ENCODE assay signal across 1 cellular context in genomic region chr18:58536534-58537271, GRCh38.
TF ChIP-seq lines count a peak whose summit lies in the region.

No MANE protein-coding gene starts in this region.

TF ChIP-seq in GM12878, 131 proteins besides CTCF, POLR2A, EP300 and RAD21 (continued from another document and continues in another):
- TF ChIP-seq PBX3 (IDR thresholded peaks at IDR 0.05; ENCODE audit: insufficient replicate concordance, low read depth, low read length) (no peak), ZBTB33 (IDR thresholded peaks at IDR 0.05) (no peak), CHD1 (IDR thresholded peaks at IDR 0.05; ENCODE audit: low read depth, low read length) (0 out of 2 replicates have a peak, but pooled peaks have one; percentile 31), RELB (IDR thresholded peaks at IDR 0.05; ENCODE audit: low read depth) (peak; percentile 76), SMARCA5 (IDR thresholded peaks at IDR 0.05) (no peak), NKRF (conservative IDR thresholded peaks at IDR 0.05) (no peak), NFXL1 (IDR thresholded peaks at IDR 0.05; ENCODE audit: borderline replicate concordance) (no peak), IKZF1 (conservative IDR thresholded peaks at IDR 0.05) (peak; percentile 89), HDGF (IDR thresholded peaks at IDR 0.05) (no peak), NRF1 (conservative IDR thresholded peaks at IDR 0.05; ENCODE audit: low read depth, low read length) (no peak), ESRRA (IDR thresholded peaks at IDR 0.05; ENCODE audit: low read length) (no peak), MAX (IDR thresholded peaks at IDR 0.05; ENCODE audit: low read depth, low read length) (no peak), CBFB (IDR thresholded peaks at IDR 0.05; ENCODE audit: low read depth) (no peak; the same call in 1 of the 2 replicates), SKIL (IDR thresholded peaks at IDR 0.05; ENCODE audit: low read depth, poor library complexity, severe bottlenecking) (peak; percentile 63), IRF3 (IDR thresholded peaks at IDR 0.05) (no peak), KAT2A (conservative IDR thresholded peaks at IDR 0.05; ENCODE audit: control insufficient read depth, low read depth, low read length) (no peak), ZNF24 (IDR thresholded peaks at IDR 0.05) (no peak), MEF2B (IDR thresholded peaks at IDR 0.05; ENCODE audit: partially characterized antibody, poor library complexity, severe bottlenecking) (peak; percentile 48), ZNF687 (IDR thresholded peaks at IDR 0.05) (peak; percentile 59), BCL11A (IDR thresholded peaks at IDR 0.05; ENCODE audit: low read depth, low read length) (0 out of 2 replicates have a peak, but pooled peaks have one; percentile 5), SUPT20H (IDR thresholded peaks at IDR 0.05; ENCODE audit: borderline replicate concordance, control insufficient read depth, low read depth, low read length) (no peak), MTA3 (IDR thresholded peaks at IDR 0.05; ENCODE audit: borderline replicate concordance, low read length) (no peak), ZNF384 (IDR thresholded peaks at IDR 0.05; ENCODE audit: borderline replicate concordance, low read depth, low read length) (no peak), SUZ12 (IDR thresholded peaks at IDR 0.05; ENCODE audit: unreplicated experiment) (no peak), TCF12 (IDR thresholded peaks at IDR 0.05; ENCODE audit: low read depth, low read length) (peak; percentile 66; the same call in 1 of the 2 replicates), BACH1 (IDR thresholded peaks at IDR 0.05; ENCODE audit: borderline replicate concordance) (peak; percentile 44; the same call in 1 of the 2 replicates), E2F4 (IDR thresholded peaks at IDR 0.05; ENCODE audit: low read depth, low read length) (no peak), SMC3 (IDR thresholded peaks at IDR 0.05; ENCODE audit: borderline replicate concordance, low read length) (no peak; the same call in 1 of the 2 replicates), JUNB (IDR thresholded peaks at IDR 0.05) (no peak), ATF2 (IDR thresholded peaks at IDR 0.05; ENCODE audit: low read length) (no peak), ATF7 (IDR thresholded peaks at IDR 0.05; ENCODE audit: low read depth) (no peak), USF1 (IDR thresholded peaks at IDR 0.05; ENCODE audit: borderline replicate concordance, extremely low read length, insufficient read depth, low read depth, low read length) (no peak), SP1 (IDR thresholded peaks at IDR 0.05; ENCODE audit: low read depth, low read length) (peak; percentile 10), ASH2L (IDR thresholded peaks at IDR 0.05; ENCODE audit: borderline replicate concordance, low read depth) (no peak), NR2C2 (IDR thresholded peaks at IDR 0.05; ENCODE audit: borderline replicate concordance, control insufficient read depth, insufficient read length, low read depth) (no peak), CBX5 (IDR thresholded peaks at IDR 0.05; ENCODE audit: low read depth) (no peak), BCLAF1 (IDR thresholded peaks at IDR 0.05) (no peak)
